ENCODE assay signal across 8 cellular contexts in genomic region chr7:92133133-92133736, GRCh38. TPM values are rescaled to one million over a fixed set of nuclear protein-coding genes. Genes with fewer than 3 reads are reported as not detected.
DNase-seq lines count a peak whose midpoint lies in the region; ATAC-seq and TF ChIP-seq lines count a peak whose summit lies in the region.

No MANE protein-coding gene starts in this region.

- peaks cover 11 to 19% of the 10 kb centered on the region in 2 donors for H3K4me1 Mint-ChIP-seq in effector memory CD8-positive, alpha-beta T cell (ENCODE audit: low read depth in 2 of 2)
- H3K4me1 Mint-ChIP-seq in natural killer cell: peaks cover 36% of the 10 kb centered on the region in 2 donors

- no peaks in the 10 kb centered on the region for H3K9me3 ChIP-seq in PC-9 (ENCODE audit: insufficient read depth, low read depth)

- CTCF ChIA-PET in PC-9 (lab: Charles Lee): interaction anchor here (0.7 kb wide), 3 partner anchors 44 to 476 kb away, joined by 3 to 5 read pairs (median 3); no protein-coding TSS in a partner anchor

- POLR2A ChIA-PET in PC-9 (lab: Charles Lee; ENCODE audit: unreplicated experiment): no interaction called here

- H3K27me3 Mint-ChIP-seq in effector memory CD8-positive, alpha-beta T cell: no peaks in the 10 kb centered on the region
- no peaks in the 10 kb centered on the region for H3K27me3 Mint-ChIP-seq in natural killer cell (ENCODE audit: low read depth in 2 of 2)

- H3K4me2 ChIP-seq in PC-9: peak overlapping the region; percentile 86

- H3K36me3 ChIP-seq in PC-9 (ENCODE audit: low read depth): peaks cover 23% of the 10 kb centered on the region

- TSS peak; percentile 50 for BruUV-seq in PC-9 (replicated peaks; lab: Mats Ljungman, UMichigan)

- ATAC-seq in GM18870 (IDR thresholded peaks at IDR 0.05; ENCODE audit: unreplicated experiment) (peak; percentile 28), HG02759 (IDR thresholded peaks at IDR 0.05; ENCODE audit: unreplicated experiment) (peak; percentile 8), natural killer cell (peak; percentile 17 to 38 (median 36)), GM18867 (IDR thresholded peaks at IDR 0.05; ENCODE audit: unreplicated experiment) (no peak)
- ATAC-seq in effector memory CD8-positive, alpha-beta T cell (replicated peaks): peak; percentile 43

- peaks cover 20% of the 10 kb centered on the region for H3K4me1 ChIP-seq in PC-9 (replicated peaks; ENCODE audit: insufficient read depth)

- DNase-seq in PC-9 (no peak), natural killer cell (no peak), islet precursor cell (no peak), foreskin melanocyte (no peak)
- no peak for DNase-seq in effector memory CD8-positive, alpha-beta T cell

- H3K27me3 ChIP-seq in PC-9 (ENCODE audit: insufficient read depth, low read depth): no peaks in the 10 kb centered on the region

- H3K79me2 ChIP-seq in PC-9 (ENCODE audit: low read depth): peaks cover 49% of the 10 kb centered on the region

- peak overlapping the region; percentile 65 for H3K4me3 ChIP-seq in PC-9

- intact Hi-C loops in PC-9 (cut with micrococcal nuclease; ENCODE audit: unreplicated experiment) (no loop called here), natural killer cell (cut with micrococcal nuclease) (loop anchor here (5.0 to 10.0 kb wide), 2 partner anchors 182 to 1786 kb away; partner anchors contain the start of gene GTPBP10)

- peak overlapping the region; percentile 85 for H2AFZ ChIP-seq in PC-9

- H4K20me1 ChIP-seq in PC-9 (ENCODE audit: insufficient read depth): peaks cover 24% of the 10 kb centered on the region

- peak overlapping the region; percentile 90 to 98 for H3K4me3 Mint-ChIP-seq in effector memory CD8-positive, alpha-beta T cell
- peak overlapping the region; percentile 98 for H3K4me3 Mint-ChIP-seq in natural killer cell

- no peaks in the 10 kb centered on the region for H3K9me3 Mint-ChIP-seq in effector memory CD8-positive, alpha-beta T cell
- no peaks in the 10 kb centered on the region for H3K9me3 Mint-ChIP-seq in natural killer cell

- no peaks in the 10 kb centered on the region for H3F3A ChIP-seq in PC-9 (ENCODE audit: insufficient read depth, low read depth)

- peaks cover 24% of the 10 kb centered on the region for H3K36me3 Mint-ChIP-seq in effector memory CD8-positive, alpha-beta T cell (ENCODE audit: insufficient read depth)
- no peaks in the 10 kb centered on the region for H3K36me3 Mint-ChIP-seq in natural killer cell

- peak overlapping the region; percentile 96 to 99 for H3K27ac Mint-ChIP-seq in effector memory CD8-positive, alpha-beta T cell
- H3K27ac Mint-ChIP-seq in natural killer cell: peak overlapping the region; percentile 99

- TF ChIP-seq CTCF in PC-9 (conservative IDR thresholded peaks at IDR 0.05) (no peak), natural killer cell (IDR thresholded peaks at IDR 0.05) (no peak)

- no peaks in the 10 kb centered on the region for H3K9me2 ChIP-seq in PC-9 (ENCODE audit: insufficient read depth)

- no peak overlapping the region for H3K27ac ChIP-seq in PC-9

RNA-seq across cellular contexts. Expression of gene CYP51A1, which starts 1.0 kb away (rescaled TPM):
- total RNA-seq in PC-9 (2021): 58.9 and 89.0 TPM in 2 replicates
- total RNA-seq in natural killer cell: 10 to 100 TPM; 37.2 to 53.0 (median 49.3) TPM

RNA-seq across cellular contexts. Expression of gene LRRD1, which starts 45.7 kb away (rescaled TPM):
- total RNA-seq in PC-9 (2021) (not detected in 2 replicates), natural killer cell (not detected)
